Comparison of ENCODE assay signal across 8 cellular contexts in genomic region chr19:18117692-18118378, GRCh38. TPM values are rescaled to one million over a fixed set of nuclear protein-coding genes. Genes with fewer than 3 reads are reported as not detected.
DNase-seq lines count a peak whose midpoint lies in the region; ATAC-seq and TF ChIP-seq lines count a peak whose summit lies in the region.

No MANE protein-coding gene starts in this region.

- H3K9me3 Mint-ChIP-seq in activated T-helper 1 cell treated with anti-CD3 and anti-CD28 coated beads, Interleukin-12 subunit alpha, Interleukin-12 subunit beta, Interleukin-2, Interleukin-4 antibody, amounts not matched to agents 30 ng/mL and 10 ng/mL and 1 ng/mL, durations not matched to agents 14 hours and 24 hours and 36 hours, result no peaks in the 10 kb centered on the region
- no peaks in the 10 kb centered on the region for H3K9me3 Mint-ChIP-seq in naive thymus-derived CD8-positive, alpha-beta T cell
- no peaks in the 10 kb centered on the region for H3K9me3 Mint-ChIP-seq in stimulated activated effector memory CD8-positive, alpha-beta T cell treated with anti-CD3 and anti-CD28 coated beads, Interleukin-12 subunit alpha, Interleukin-12 subunit beta, amount 100 ng/mL, for 72 hours

- ATAC-seq in GM21576 (IDR thresholded peaks at IDR 0.05; ENCODE audit: unreplicated experiment), result peak; percentile 54
- ATAC-seq in naive thymus-derived CD8-positive, alpha-beta T cell, result peak; percentile 69 to 73
- ATAC-seq in stimulated activated effector memory CD8-positive, alpha-beta T cell treated with anti-CD3 and anti-CD28 coated beads, Interleukin-12 subunit alpha, Interleukin-12 subunit beta, amount 100 ng/mL, for 72 hours, result peak; percentile 89

- H3K4me1 ChIP-seq in Peyer's patch, result peaks cover 4 to 22% (median 17%) of the 10 kb centered on the region in 4 donors

- TF ChIP-seq CTCF in Peyer's patch (IDR thresholded peaks at IDR 0.05) (peak in 1 of 6 experiments; percentile 13), fibroblast of mammary gland (conservative IDR thresholded peaks at IDR 0.05; ENCODE audit: control insufficient read depth, insufficient read depth, low read depth, low read length) (no peak)

- H3K27me3 ChIP-seq in Peyer's patch, result no peaks in the 10 kb centered on the region

- POLR2A ChIA-PET in naive thymus-derived CD8-positive, alpha-beta T cell (lab: Charles Lee), result interaction anchor here (0.6 to 4.1 kb wide), 10 partner anchors 9 to 258 kb away, joined by 3 to 54 read pairs (median 9); partner anchors contain the start of genes ARRDC2, IL12RB1, JUND and PIK3R2

- intact Hi-C loops in activated T-helper 1 cell treated with anti-CD3 and anti-CD28 coated beads, Interleukin-12 subunit alpha, Interleukin-12 subunit beta, Interleukin-2, Interleukin-4 antibody, amounts not matched to agents 30 ng/mL and 10 ng/mL and 1 ng/mL, durations not matched to agents 14 hours and 24 hours and 36 hours (cut with micrococcal nuclease), result loop anchor here (1.0 kb wide), 3 partner anchors 14 to 86 kb away; partner anchors contain the start of gene RAB3A

- H3K27ac Mint-ChIP-seq in activated T-helper 1 cell treated with anti-CD3 and anti-CD28 coated beads, Interleukin-12 subunit alpha, Interleukin-12 subunit beta, Interleukin-2, Interleukin-4 antibody, amounts not matched to agents 30 ng/mL and 10 ng/mL and 1 ng/mL, durations not matched to agents 14 hours and 24 hours and 36 hours, result peak overlapping the region; percentile 93
- H3K27ac Mint-ChIP-seq in naive thymus-derived CD8-positive, alpha-beta T cell, result peak overlapping the region; percentile 95 to 100 (median 98)
- peak overlapping the region; percentile 94 for H3K27ac Mint-ChIP-seq in stimulated activated effector memory CD8-positive, alpha-beta T cell treated with anti-CD3 and anti-CD28 coated beads, Interleukin-12 subunit alpha, Interleukin-12 subunit beta, amount 100 ng/mL, for 72 hours

- peaks cover 0 to 18% (median 0%) of the 10 kb centered on the region in 3 donors for H3K36me3 ChIP-seq in Peyer's patch

- DNase-seq in D341Med (ENCODE audit: low spot score) (peak; percentile 100), Peyer's patch (peak; percentile 93 to 97 (median 96)), fibroblast of mammary gland (ENCODE audit: low read depth) (peak; percentile 70)
- DNase-seq in Jurkat, Clone E6-1 (ENCODE audit: low read depth, low spot score), result peak; percentile 66
- peak; percentile 95 for DNase-seq in activated T-helper 1 cell treated with anti-CD3 and anti-CD28 coated beads, Interleukin-12 subunit alpha, Interleukin-12 subunit beta, Interleukin-2, Interleukin-4 antibody, amounts not matched to agents 30 ng/mL and 10 ng/mL and 1 ng/mL, durations not matched to agents 14 hours and 24 hours and 36 hours (ENCODE audit: low spot score)
- peak; percentile 92 to 98 (median 96) for DNase-seq in naive thymus-derived CD8-positive, alpha-beta T cell
- DNase-seq in stimulated activated effector memory CD8-positive, alpha-beta T cell treated with anti-CD3 and anti-CD28 coated beads, Interleukin-12 subunit alpha, Interleukin-12 subunit beta, amount 100 ng/mL, for 72 hours (ENCODE audit: low spot score in 2 of 2), result peak; percentile 97 to 98

- H3K36me3 Mint-ChIP-seq in activated T-helper 1 cell treated with anti-CD3 and anti-CD28 coated beads, Interleukin-12 subunit alpha, Interleukin-12 subunit beta, Interleukin-2, Interleukin-4 antibody, amounts not matched to agents 30 ng/mL and 10 ng/mL and 1 ng/mL, durations not matched to agents 14 hours and 24 hours and 36 hours (ENCODE audit: low read depth), result peaks cover 5% of the 10 kb centered on the region
- H3K36me3 Mint-ChIP-seq in naive thymus-derived CD8-positive, alpha-beta T cell, result peaks cover 0 to 19% (median 4%) of the 10 kb centered on the region in 3 donors
- peaks cover 55% of the 10 kb centered on the region for H3K36me3 Mint-ChIP-seq in stimulated activated effector memory CD8-positive, alpha-beta T cell treated with anti-CD3 and anti-CD28 coated beads, Interleukin-12 subunit alpha, Interleukin-12 subunit beta, amount 100 ng/mL, for 72 hours

- no peak for TF ChIP-seq POLR2A in Peyer's patch (IDR thresholded peaks at IDR 0.05)

- no peaks in the 10 kb centered on the region for H3K9me3 ChIP-seq in Peyer's patch

- peak overlapping the region; percentile 52 to 90 (median 66) for H3K27ac ChIP-seq in Peyer's patch

- peak overlapping the region; percentile 72 for H3K4me3 ChIP-seq in Jurkat, Clone E6-1 (ENCODE audit: low read length)
- peak overlapping the region; percentile 48 to 92 (median 74) for H3K4me3 ChIP-seq in Peyer's patch
- H3K4me3 ChIP-seq in fibroblast of mammary gland (ENCODE audit: control insufficient read depth, low read depth, low read length), result peak overlapping the region; percentile 61

- H3K27me3 Mint-ChIP-seq in activated T-helper 1 cell treated with anti-CD3 and anti-CD28 coated beads, Interleukin-12 subunit alpha, Interleukin-12 subunit beta, Interleukin-2, Interleukin-4 antibody, amounts not matched to agents 30 ng/mL and 10 ng/mL and 1 ng/mL, durations not matched to agents 14 hours and 24 hours and 36 hours (ENCODE audit: insufficient read depth), result no peaks in the 10 kb centered on the region
- H3K27me3 Mint-ChIP-seq in naive thymus-derived CD8-positive, alpha-beta T cell, result no peaks in the 10 kb centered on the region

- peak overlapping the region; percentile 84 for H3K4me3 Mint-ChIP-seq in activated T-helper 1 cell treated with anti-CD3 and anti-CD28 coated beads, Interleukin-12 subunit alpha, Interleukin-12 subunit beta, Interleukin-2, Interleukin-4 antibody, amounts not matched to agents 30 ng/mL and 10 ng/mL and 1 ng/mL, durations not matched to agents 14 hours and 24 hours and 36 hours
- H3K4me3 Mint-ChIP-seq in naive thymus-derived CD8-positive, alpha-beta T cell, result peak overlapping the region; percentile 79 to 95 (median 90)
- peak overlapping the region; percentile 73 for H3K4me3 Mint-ChIP-seq in stimulated activated effector memory CD8-positive, alpha-beta T cell treated with anti-CD3 and anti-CD28 coated beads, Interleukin-12 subunit alpha, Interleukin-12 subunit beta, amount 100 ng/mL, for 72 hours

- peaks cover 31% of the 10 kb centered on the region for H3K4me1 Mint-ChIP-seq in activated T-helper 1 cell treated with anti-CD3 and anti-CD28 coated beads, Interleukin-12 subunit alpha, Interleukin-12 subunit beta, Interleukin-2, Interleukin-4 antibody, amounts not matched to agents 30 ng/mL and 10 ng/mL and 1 ng/mL, durations not matched to agents 14 hours and 24 hours and 36 hours (ENCODE audit: low read depth)
- H3K4me1 Mint-ChIP-seq in naive thymus-derived CD8-positive, alpha-beta T cell, result peaks cover 18 to 48% (median 40%) of the 10 kb centered on the region in 4 donors
- H3K4me1 Mint-ChIP-seq in stimulated activated effector memory CD8-positive, alpha-beta T cell treated with anti-CD3 and anti-CD28 coated beads, Interleukin-12 subunit alpha, Interleukin-12 subunit beta, amount 100 ng/mL, for 72 hours, result peaks cover 54% of the 10 kb centered on the region

RNA-seq across cellular contexts. Expression of gene MAST3, which starts 20.3 kb away (rescaled TPM):
- 6.2 TPM for polyA plus RNA-seq in Jurkat, Clone E6-1 (2012; ENCODE audit: insufficient read depth, insufficient read length)
- total RNA-seq in Peyer's patch, result 10 to 100 TPM; 47.8 to 56.3 (median 52.0) TPM
- 16.5 and 17.6 TPM in 2 replicates for total RNA-seq in activated T-helper 1 cell treated with anti-CD3 and anti-CD28 coated beads, Interleukin-12 subunit alpha, Interleukin-12 subunit beta, Interleukin-2, Interleukin-4 antibody, amounts not matched to agents 30 ng/mL and 10 ng/mL and 1 ng/mL, durations not matched to agents 14 hours and 24 hours and 36 hours
- total RNA-seq in naive thymus-derived CD8-positive, alpha-beta T cell, result 10 to 100 TPM; 44.7 to 44.8 TPM
- 10 to 100 TPM in 2 of 3 donors, 1 to 10 TPM in 1; 9.4 to 15.7 (median 11.5) TPM for polyA plus RNA-seq in naive thymus-derived CD8-positive, alpha-beta T cell

RNA-seq across cellular contexts. Expression of gene IL12RB1, which starts 31.1 kb away (rescaled TPM):
- not detected for polyA plus RNA-seq in Jurkat, Clone E6-1 (2012; ENCODE audit: insufficient read depth, insufficient read length)
- total RNA-seq in Peyer's patch, result 10 to 100 TPM in 1 of 4 donors, 1 to 10 TPM in 3; 1.2 to 19.0 (median 2.8) TPM
- 44.5 and 47.5 TPM in 2 replicates for total RNA-seq in activated T-helper 1 cell treated with anti-CD3 and anti-CD28 coated beads, Interleukin-12 subunit alpha, Interleukin-12 subunit beta, Interleukin-2, Interleukin-4 antibody, amounts not matched to agents 30 ng/mL and 10 ng/mL and 1 ng/mL, durations not matched to agents 14 hours and 24 hours and 36 hours
- 10 to 100 TPM; 18.5 TPM for total RNA-seq in naive thymus-derived CD8-positive, alpha-beta T cell
- 10 to 100 TPM; 17.5 to 32.9 (median 24.2) TPM for polyA plus RNA-seq in naive thymus-derived CD8-positive, alpha-beta T cell

RNA-seq across cellular contexts. Expression of gene PIK3R2, which starts 35.1 kb away (rescaled TPM):
- polyA plus RNA-seq in Jurkat, Clone E6-1 (2012; ENCODE audit: insufficient read depth, insufficient read length), result 10.4 TPM
- total RNA-seq in Peyer's patch, result 10 to 100 TPM; 19.7 to 45.4 (median 28.2) TPM
- total RNA-seq in activated T-helper 1 cell treated with anti-CD3 and anti-CD28 coated beads, Interleukin-12 subunit alpha, Interleukin-12 subunit beta, Interleukin-2, Interleukin-4 antibody, amounts not matched to agents 30 ng/mL and 10 ng/mL and 1 ng/mL, durations not matched to agents 14 hours and 24 hours and 36 hours, result 14.7 and 15.6 TPM in 2 replicates
- total RNA-seq in naive thymus-derived CD8-positive, alpha-beta T cell, result 10 to 100 TPM; 20.9 to 21.5 TPM
- polyA plus RNA-seq in naive thymus-derived CD8-positive, alpha-beta T cell, result 10 to 100 TPM in 1 of 3 donors, 1 to 10 TPM in 2; 1.5 to 11.7 (median 3.6) TPM

RNA-seq across cellular contexts. Expression of gene IFI30, which starts 55.8 kb away (rescaled TPM):
- polyA plus RNA-seq in Jurkat, Clone E6-1 (2012; ENCODE audit: insufficient read depth, insufficient read length), result 35.1 TPM
- total RNA-seq in Peyer's patch, result 100 to 1,000 TPM in 1 of 4 donors, 10 to 100 TPM in 3; 54.9 to 109 (median 60.7) TPM
- 45.3 and 49.9 TPM in 2 replicates for total RNA-seq in activated T-helper 1 cell treated with anti-CD3 and anti-CD28 coated beads, Interleukin-12 subunit alpha, Interleukin-12 subunit beta, Interleukin-2, Interleukin-4 antibody, amounts not matched to agents 30 ng/mL and 10 ng/mL and 1 ng/mL, durations not matched to agents 14 hours and 24 hours and 36 hours
- 10 to 100 TPM; 13.7 to 15.3 TPM for total RNA-seq in naive thymus-derived CD8-positive, alpha-beta T cell
- 1 to 10 TPM; 3.3 to 7.1 (median 5.4) TPM for polyA plus RNA-seq in naive thymus-derived CD8-positive, alpha-beta T cell

Comparison
In these comparisons a context has a peak if more than half of its experiments do, and no peak if none do; other contexts are left out.
1. Peak in every context shown above with its lines: DNase-seq, ATAC-seq, H3K4me3 ChIP-seq and H3K27ac ChIP-seq.